Comparison of ENCODE assay signal across 22 cellular contexts in genomic region chr5:101894985-101895384, GRCh38.
"Had no signal": no experiment of that assay in that cellular context is flagged by ENCODE, and none has a peak within 500 bp of the region (broad histone marks: within the 10 kb centered on the region; RNA-seq: fewer than 3 reads in every experiment).

No MANE protein-coding gene starts in this region.

- H3K27ac ChIP-seq: coronary artery, dorsolateral prefrontal cortex, esophagus muscularis mucosa, foreskin keratinocyte, gastroesophageal sphincter, heart left ventricle, hepatocyte, left lung, lower lobe of right lung had no signal

- H3K4me3 ChIP-seq: coronary artery, dorsolateral prefrontal cortex, esophagus muscularis mucosa, gastroesophageal sphincter, heart left ventricle, hepatocyte, left lung, lower lobe of right lung, mucosa of descending colon had no signal

- H3K9me3 ChIP-seq: esophagus muscularis mucosa, gastroesophageal sphincter, heart left ventricle, left lung, lower lobe of right lung, mucosa of descending colon had no signal

- FAIRE-seq: colon, endothelial cell of umbilical vein, frontal cortex had no signal

- H3K79me2 ChIP-seq: hepatocyte had no signal

- H3K36me3 ChIP-seq: esophagus muscularis mucosa, gastroesophageal sphincter, heart left ventricle, left lung, lower lobe of right lung had no signal

- H2AFZ ChIP-seq: hepatocyte had no signal

- ATAC-seq: foreskin keratinocyte, gastroesophageal sphincter, heart left ventricle, left cardiac atrium, left lung, left ventricle myocardium superior, lower lobe of right lung, mucosa of descending colon had no signal

- H3K4me1 ChIP-seq: foreskin keratinocyte, heart left ventricle, left lung, lower lobe of right lung had no signal

- H3K27me3 ChIP-seq: dorsolateral prefrontal cortex, esophagus muscularis mucosa, foreskin keratinocyte, gastroesophageal sphincter, heart left ventricle, hepatocyte, left lung had no signal

- DNase-seq: dermis blood vessel endothelial cell; dorsolateral prefrontal cortex; effector CD4-positive, alpha-beta T cell; effector memory CD4-positive, alpha-beta T cell; foreskin keratinocyte; heart left ventricle; hypothalamus; immature natural killer cell; islet precursor cell; left cardiac atrium; left lung; left ventricle myocardium superior; lower lobe of right lung; mesenchymal stem cell; mucosa of descending colon had no signal

- H3K4me2 ChIP-seq: hepatocyte had no signal
